In genomic region chr2:64134813-64135212, GRCh38 we compare ENCODE assay signal across 13 cellular contexts. TPM values are rescaled to one million over a fixed set of nuclear protein-coding genes. Genes with fewer than 3 reads are reported as not detected.
DNase-seq lines count a peak whose midpoint lies in the region; ATAC-seq, FAIRE-seq and TF ChIP-seq lines count a peak whose summit lies in the region.
"Had no signal": no experiment of that assay in that cellular context is flagged by ENCODE, and none has a peak within 500 bp of the region (broad histone marks: within the 10 kb centered on the region; RNA-seq: fewer than 3 reads in every experiment).

No MANE protein-coding gene starts in this region.

- H4K91ac ChIP-seq in H1 (replicated peaks; ENCODE audit: insufficient read length, low read length), result no peak overlapping the region

- H3K18ac ChIP-seq in H1 (ENCODE audit: extremely low read depth, low read length), result no peak overlapping the region

- FAIRE-seq in H1 (lab: Jason Lieb, UNC), result peak; percentile 19

- H3K79me2 ChIP-seq in H1 (ENCODE audit: control insufficient read depth in 1 of 2, insufficient read depth in 2 of 2, low read length in 2 of 2), result peaks cover 13 to 100% of the 10 kb centered on the region in 2 experiments

- H2AK5ac ChIP-seq in H1 (ENCODE audit: low read depth, low read length), result no peak overlapping the region

- no peak overlapping the region for H2BK12ac ChIP-seq in H1 (ENCODE audit: low read depth, low read length)

- no peak overlapping the region for H2BK120ac ChIP-seq in H1 (replicated peaks; ENCODE audit: low read depth, low read length)

- no peak overlapping the region for H3K4ac ChIP-seq in H1 (replicated peaks; ENCODE audit: insufficient read length, low read depth, low read length)

- H3K79me1 ChIP-seq in H1 (ENCODE audit: low read depth, low read length), result peaks cover 3% of the 10 kb centered on the region

- H3K4me1 ChIP-seq in H1 (replicated peaks in 1 of 4; ENCODE audit: control insufficient read depth in 3 of 4, insufficient read depth in 4 of 4, low read length in 3 of 4) (peaks cover 0 to 6% (median 0%) of the 10 kb centered on the region in 4 experiments; a peak in 2 of 7 replicates), HAP-1 (no peaks in the 10 kb centered on the region; the same call in 1 of the 2 replicates)
- H3K4me1 ChIP-seq: psoas muscle, SJCRH30 had no signal

- H3K4me3 ChIP-seq in H1 (ENCODE audit: extremely low read depth in 1 of 4, insufficient read depth in 2 of 4, low read depth in 3 of 4, low read length in 4 of 4) (no peak overlapping the region), HAP-1 (no peak overlapping the region)
- H3K4me3 ChIP-seq: psoas muscle, SJCRH30, thoracic aorta had no signal

- TF ChIP-seq CTCF in WTC11 (IDR thresholded peaks at IDR 0.05) (no peak), H1 (IDR thresholded peaks at IDR 0.05; ENCODE audit: control extremely low read depth in 1 of 3, insufficient read depth in 1 of 3, low read depth in 1 of 3, low read length in 3 of 3) (no peak)

- no peak overlapping the region for H3K27ac ChIP-seq in H1 (ENCODE audit: low read depth, low read length)
- H3K27ac ChIP-seq: psoas muscle, SJCRH30, thoracic aorta, WERI-Rb-1 had no signal

- no peak overlapping the region for H2BK5ac ChIP-seq in H1 (ENCODE audit: low read depth, low read length)

- TF ChIP-seq POLR2A in H1 (IDR thresholded peaks at IDR 0.05; ENCODE audit: control extremely low read depth in 1 of 2, low read depth in 2 of 2, low read length in 2 of 2), result no peak

- POLR2A ChIA-PET in WTC11 (lab: Charles Lee), result no interaction called here
- POLR2A ChIA-PET in H1 (lab: Charles Lee; ENCODE audit: partially characterized antibody), result interaction anchor here (1.1 to 5.3 kb wide), 2 partner anchors 7 to 9 kb away, joined by 4 to 35 read pairs; no protein-coding TSS in a partner anchor

- H3K14ac ChIP-seq in H1 (ENCODE audit: insufficient read length), result no peak overlapping the region

- no peak overlapping the region for H3K23ac ChIP-seq in H1 (ENCODE audit: insufficient read length)

- in situ Hi-C loops in HAP-1 (cut with MboI; ENCODE audit: low sequenced_read_pairs), result no loop called here

- H4K5ac ChIP-seq in H1 (ENCODE audit: insufficient read length, low read depth, low read length), result no peak overlapping the region

- H4K8ac ChIP-seq in H1 (ENCODE audit: extremely low read depth, insufficient read depth, low read length), result no peak overlapping the region

- H3K36me3 Mint-ChIP-seq in activated naive CD4-positive, alpha-beta T cell treated with anti-CD3 and anti-CD28 coated beads, Interleukin-2, amount 10 ng/mL, durations not matched to agents 7 days and 5 days, result peaks cover 30% of the 10 kb centered on the region
- H3K36me3 Mint-ChIP-seq in WTC11, result peaks cover 5% of the 10 kb centered on the region

- no peaks in the 10 kb centered on the region for H3K9me3 Mint-ChIP-seq in activated naive CD4-positive, alpha-beta T cell treated with anti-CD3 and anti-CD28 coated beads, Interleukin-2, amount 10 ng/mL, durations not matched to agents 7 days and 5 days
- H3K9me3 Mint-ChIP-seq in WTC11, result no peaks in the 10 kb centered on the region

- H3K4me2 ChIP-seq in H1 (ENCODE audit: insufficient read depth in 1 of 2, low read depth in 2 of 2, low read length in 2 of 2), result no peak overlapping the region

- no peak overlapping the region for H3K4me3 Mint-ChIP-seq in activated naive CD4-positive, alpha-beta T cell treated with anti-CD3 and anti-CD28 coated beads, Interleukin-2, amount 10 ng/mL, durations not matched to agents 7 days and 5 days
- no peak overlapping the region for H3K4me3 Mint-ChIP-seq in WTC11

- TF ChIP-seq EP300 in H1 (IDR thresholded peaks at IDR 0.05; ENCODE audit: borderline replicate concordance in 1 of 2, low read depth in 2 of 2, low read length in 2 of 2), result no peak

- H3K27me3 Mint-ChIP-seq in activated naive CD4-positive, alpha-beta T cell treated with anti-CD3 and anti-CD28 coated beads, Interleukin-2, amount 10 ng/mL, durations not matched to agents 7 days and 5 days, result no peaks in the 10 kb centered on the region
- no peaks in the 10 kb centered on the region for H3K27me3 Mint-ChIP-seq in WTC11 (ENCODE audit: low read depth)

- H3K4me1 Mint-ChIP-seq in activated naive CD4-positive, alpha-beta T cell treated with anti-CD3 and anti-CD28 coated beads, Interleukin-2, amount 10 ng/mL, durations not matched to agents 7 days and 5 days, result peaks cover 54% of the 10 kb centered on the region
- H3K4me1 Mint-ChIP-seq in WTC11, result peaks cover 79% of the 10 kb centered on the region

- no peak overlapping the region for H2AFZ ChIP-seq in H1 (ENCODE audit: low read length)

- H2BK15ac ChIP-seq in H1 (ENCODE audit: low read length), result no peak overlapping the region

- no peak for DNase-seq in activated naive CD4-positive, alpha-beta T cell treated with anti-CD3 and anti-CD28 coated beads, Interleukin-2, amount 10 ng/mL, durations not matched to agents 7 days and 5 days
- DNase-seq in activated naive CD4-positive, alpha-beta T cell treated with anti-CD3 and anti-CD28 coated beads, Interleukin-2, amount 50 U/mL, for 16 hours, result no peak
- DNase-seq in WTC11 (ENCODE audit: low spot score) (no peak), H1 (ENCODE audit: low read depth in 1 of 2, low spot score in 2 of 2) (no peak), HAP-1 (ENCODE audit: low spot score in 2 of 2) (no peak), islet precursor cell (no peak), DMS79 (lab: John Stamatoyannopoulos, UW) (no peak), SKM-1 (lab: John Stamatoyannopoulos, UW; ENCODE audit: unreplicated experiment) (no peak)
- DNase-seq: NCI-H2171 treated with DMSO at 0.1 percent for 48 hours, psoas muscle, SJCRH30, WERI-Rb-1 had no signal

- H3K27me3 ChIP-seq in H1 (replicated peaks in 1 of 4; ENCODE audit: control insufficient read depth in 3 of 4, extremely low read depth in 1 of 4, insufficient read depth in 3 of 4, low read length in 3 of 4) (peaks cover 0 to 1% (median 0%) of the 10 kb centered on the region in 4 experiments; a peak in 1 of 7 replicates), HAP-1 (ENCODE audit: low read depth) (no peaks in the 10 kb centered on the region)
- H3K27me3 ChIP-seq: SJCRH30 had no signal

- H3K9ac ChIP-seq in H1 (replicated peaks in 1 of 4; ENCODE audit: extremely low read depth in 1 of 4, low read depth in 3 of 4, low read length in 3 of 4), result peak overlapping the region in 1 of 4 experiments; percentile 49; a peak in 1 of 7 replicates

- H2BK20ac ChIP-seq in H1 (ENCODE audit: low read length), result no peak overlapping the region

- no peak for ATAC-seq in WTC11
- ATAC-seq: psoas muscle had no signal

- H3K23me2 ChIP-seq in H1 (ENCODE audit: low read depth, low read length), result no peaks in the 10 kb centered on the region

- H3K36me3 ChIP-seq in H1 (ENCODE audit: control insufficient read depth in 2 of 4, insufficient read depth in 4 of 4, low read length in 3 of 4), result peaks cover 2 to 7% (median 4%) of the 10 kb centered on the region in 4 experiments; a peak in 4 of 8 replicates
- no peaks in the 10 kb centered on the region for H3K36me3 ChIP-seq in HAP-1 (replicated peaks)
- H3K36me3 ChIP-seq: thoracic aorta, WERI-Rb-1 had no signal

- H4K20me1 ChIP-seq in H1 (replicated peaks in 1 of 2; ENCODE audit: control insufficient read depth in 1 of 2, insufficient read depth in 2 of 2, low read length in 2 of 2), result peaks cover 3 to 7% of the 10 kb centered on the region in 2 experiments

- CTCF ChIA-PET in activated naive CD4-positive, alpha-beta T cell treated with anti-CD3 and anti-CD28 coated beads, Interleukin-2, amount 10 ng/mL, durations not matched to agents 7 days and 5 days (lab: Charles Lee), result interaction anchor here (1.0 kb wide), 1 partner anchor 21 kb away, joined by 3 read pairs; no protein-coding TSS in a partner anchor
- CTCF ChIA-PET in WTC11 (lab: Charles Lee) (no interaction called here), H1 (lab: Charles Lee; ENCODE audit: partially characterized antibody) (interaction anchor here (1.2 kb wide), 1 partner anchor 193 kb away, joined by 4 read pairs; no protein-coding TSS in a partner anchor)

- TF ChIP-seq RAD21 in H1 (IDR thresholded peaks at IDR 0.05 in 1 of 2, conservative IDR thresholded peaks at IDR 0.05 in 1 of 2; ENCODE audit: low read depth in 2 of 2, low read length in 2 of 2), result no peak

- H3K9me3 ChIP-seq in H1 (ENCODE audit: insufficient read depth in 2 of 2, low read depth in 1 of 2, low read length in 1 of 2), result no peaks in the 10 kb centered on the region
- H3K9me3 ChIP-seq in HAP-1, result no peaks in the 10 kb centered on the region
- H3K9me3 ChIP-seq: psoas muscle, SJCRH30, thoracic aorta had no signal

- no peak overlapping the region for H3K56ac ChIP-seq in H1 (replicated peaks; ENCODE audit: insufficient read length, low read depth, low read length)

- peak overlapping the region; percentile 49 for H3K27ac Mint-ChIP-seq in activated naive CD4-positive, alpha-beta T cell treated with anti-CD3 and anti-CD28 coated beads, Interleukin-2, amount 10 ng/mL, durations not matched to agents 7 days and 5 days
- H3K27ac Mint-ChIP-seq in WTC11, result peak overlapping the region; percentile 66

TF ChIP-seq in WTC11, 78 proteins besides CTCF, POLR2A, EP300 and RAD21 (continues in another document):
- no peak for TF ChIP-seq MYBL2 (CRISPR knock-in tag; IDR thresholded peaks at IDR 0.05)

TF ChIP-seq in H1, 55 proteins besides CTCF, POLR2A, EP300 and RAD21 (continues in another document):
- TF ChIP-seq CHD1 (IDR thresholded peaks at IDR 0.05; ENCODE audit: low read depth, low read length) (no peak), SIRT6 (IDR thresholded peaks at IDR 0.05; ENCODE audit: low read length) (no peak), PHF8 (conservative IDR thresholded peaks at IDR 0.05; ENCODE audit: low read depth, low read length) (no peak), BRCA1 (IDR thresholded peaks at IDR 0.05; ENCODE audit: low read depth, low read length) (no peak)

RNA-seq across cellular contexts. Expression of gene PELI1, which starts 9.4 kb away (rescaled TPM):
- total RNA-seq in WTC11 (2021), result 43.0 to 53.5 TPM (median 47.3 TPM) in 3 replicates
- 57.1 and 57.2 TPM in 2 replicates for total RNA-seq in H1 (2021; fragmentation: NEBNext Ultra II Directional; extraction: Animal tissue kit (Norgen Biotek cat#: 25700))
- polyA plus RNA-seq in H1 (2011; rRNA removed), result 17.1 and 21.8 TPM in 2 replicates
- polyA plus RNA-seq in H1 (2011; cell fraction: cytosol; rRNA removed), result 31.5 TPM
- polyA plus RNA-seq in H1 (2011; cell fraction: nucleus; rRNA removed), result 20.5 TPM
- 21.2 to 39.2 TPM (median 25.6 TPM) in 4 replicates for polyA plus RNA-seq in H1 (2012, experiment 1 of 2)
- 3.4 TPM for polyA plus RNA-seq in H1 (2012, experiment 2 of 2)
- 26.7 TPM for polyA plus RNA-seq in H1 (2013, experiment 1 of 2)
- 27.3 TPM for polyA plus RNA-seq in H1 (2013, experiment 2 of 2)
- polyA minus RNA-seq in H1 (2011; rRNA and poly(A)+ RNA removed), result 31.0 and 38.5 TPM in 2 replicates
- 43.7 TPM for polyA minus RNA-seq in H1 (2011; cell fraction: cytosol; rRNA and poly(A)+ RNA removed)
- 82.6 TPM for polyA minus RNA-seq in H1 (2011; cell fraction: nucleus; rRNA and poly(A)+ RNA removed)
